ENCODE assay signal across 8 cellular contexts in genomic region chr17:45410144-45411091, GRCh38. TPM values are rescaled to one million over a fixed set of nuclear protein-coding genes. Genes with fewer than 3 reads are reported as not detected.
DNase-seq lines count a peak whose midpoint lies in the region; ATAC-seq and TF ChIP-seq lines count a peak whose summit lies in the region.

No MANE protein-coding gene starts in this region.

- H3K9ac ChIP-seq in colonic mucosa (ENCODE audit: low read depth in 2 of 2, low read length in 2 of 2), result peak overlapping the region; percentile 69

- H3K4me1 ChIP-seq in colonic mucosa, result peaks cover 36% of the 10 kb centered on the region

- no peaks in the 10 kb centered on the region for H3K27me3 ChIP-seq in colonic mucosa

- peak overlapping the region; percentile 41 for H3K4me3 ChIP-seq in colonic mucosa

- TF ChIP-seq CTCF in colonic mucosa (IDR thresholded peaks at IDR 0.05), result no peak

- DNase-seq in GM19240 (ENCODE audit: insufficient read length, low spot score), result peak; percentile 90
- peak; percentile 48 for DNase-seq in T-helper 9 cell
- DNase-seq in colonic mucosa, result peak; percentile 43
- peak; percentile 47 for DNase-seq in pons (ENCODE audit: low spot score)
- DNase-seq in middle frontal gyrus (ENCODE audit: extremely low spot score, low spot score), result no peak
- no peak for DNase-seq in NCI-H1092 treated with DMSO at 0.1 percent for 48 hours (lab: John Stamatoyannopoulos, UW)
- DNase-seq in kidney glomerular epithelial cell (lab: John Stamatoyannopoulos, UW), result no peak

- no peaks in the 10 kb centered on the region for H3K9me3 ChIP-seq in colonic mucosa

- intact Hi-C loops in colonic mucosa (cut with DNase I), result no loop called here

- no peaks in the 10 kb centered on the region for H3K36me3 ChIP-seq in colonic mucosa

- ATAC-seq in HG03025 (IDR thresholded peaks at IDR 0.05; ENCODE audit: low FRiP score, unreplicated experiment), result no peak

- peak overlapping the region; percentile 93 for H3K27ac ChIP-seq in colonic mucosa

RNA-seq across cellular contexts. Expression of gene ARHGAP27, which starts 22.3 kb away (rescaled TPM):
- total RNA-seq in colonic mucosa, result 100 to 1,000 TPM; 107 to 165 TPM

Comparison
In these comparisons a context has a peak if more than half of its experiments do, and no peak if none do; other contexts are left out.
1. DNase-seq: peak in GM19240 (single experiment), T-helper 9 cell (single experiment), colonic mucosa (single experiment) and pons (single experiment); none in middle frontal gyrus (single experiment), NCI-H1092 treated with DMSO at 0.1 percent for 48 hours (single experiment) and kidney glomerular epithelial cell (single experiment).